In the genomic region with DNA sequence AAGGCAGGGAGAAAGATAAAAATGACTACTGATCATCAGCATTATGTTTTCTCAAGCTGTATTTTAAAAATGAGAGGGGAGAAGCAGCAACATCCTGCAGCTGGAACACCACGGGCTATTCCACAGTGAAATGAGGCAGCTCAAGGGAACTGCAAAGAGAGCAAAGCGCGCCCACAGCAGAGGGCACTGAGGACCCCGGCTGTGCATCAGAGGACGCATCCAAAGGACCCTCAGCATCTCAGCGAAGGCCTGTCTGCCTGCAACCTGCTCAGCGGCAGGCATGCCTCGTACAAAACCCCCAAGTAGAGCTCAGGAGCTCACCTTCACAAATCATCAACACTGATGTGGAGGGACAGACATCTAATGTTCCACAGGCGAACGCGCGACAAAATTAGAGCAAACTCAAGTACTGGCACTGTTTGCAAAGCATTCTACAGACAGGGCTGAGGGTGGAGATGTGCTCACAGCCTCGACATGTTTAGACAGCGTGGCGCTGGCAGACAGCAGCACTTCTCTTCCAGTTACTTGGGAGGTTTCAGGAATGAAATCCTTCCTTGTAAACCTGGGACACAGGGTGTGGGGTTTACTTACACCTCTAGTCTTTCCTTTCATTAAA, we compare ENCODE assay signal across 1 cellular context.
TF ChIP-seq lines count a peak whose summit lies in the region.

No MANE protein-coding gene starts in this region.

TF ChIP-seq in HepG2, 621 proteins besides CTCF, POLR2A, EP300 and RAD21 (continued from another document):
- TF ChIP-seq ZBTB33 (CRISPR knock-in tag; IDR thresholded peaks at IDR 0.05) = peak; percentile 83
